ENCODE assay signal across 34 cellular contexts in the genomic region with DNA sequence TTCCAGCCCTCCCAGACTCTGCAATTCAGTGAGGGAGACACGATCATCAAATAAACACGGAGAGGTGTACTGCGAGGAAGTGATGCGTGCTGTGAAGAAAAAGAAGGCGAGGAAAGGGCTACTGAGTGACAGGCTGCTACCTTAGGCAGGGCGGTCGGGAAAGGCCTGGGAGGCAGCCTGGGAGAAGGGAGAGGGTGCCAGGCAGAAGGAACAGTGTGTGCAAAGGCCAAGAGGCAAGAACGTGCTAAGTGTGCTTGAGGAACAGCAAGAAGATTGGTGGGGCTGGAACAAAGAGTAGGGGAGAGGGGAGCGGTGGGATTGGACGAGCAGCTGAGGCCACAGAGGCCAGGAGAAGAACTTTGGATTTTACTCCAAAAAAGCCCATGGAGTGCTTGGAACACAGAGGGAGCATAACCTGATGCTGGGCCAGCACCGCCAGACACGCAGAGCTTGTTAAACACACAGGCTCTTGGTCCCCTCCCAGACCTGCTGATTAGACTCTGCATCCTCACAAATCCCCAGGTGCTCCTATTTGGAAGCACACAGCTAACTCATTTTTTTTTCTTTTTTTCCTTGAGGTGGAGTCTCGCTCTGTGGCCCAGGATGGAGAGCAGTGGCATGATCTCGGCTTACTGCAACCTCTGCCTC. TPM values are rescaled to one million over a fixed set of nuclear protein-coding genes. Genes with fewer than 3 reads are reported as not detected.
DNase-seq lines count a peak whose midpoint lies in the region; FAIRE-seq and TF ChIP-seq lines count a peak whose summit lies in the region.
"Had no signal": no experiment of that assay in that cellular context is flagged by ENCODE, and none has a peak within 500 bp of the region (broad histone marks: within the 10 kb centered on the region; RNA-seq: fewer than 3 reads in every experiment).

No MANE protein-coding gene starts in this region.

- no peak overlapping the region for H4K5ac ChIP-seq in mesendoderm (ENCODE audit: low read length)

- no peak overlapping the region for H3K4me3 Mint-ChIP-seq in astrocyte (ENCODE audit: unreplicated experiment)
- H3K4me3 Mint-ChIP-seq: activated naive CD4-positive, alpha-beta T cell treated with anti-CD3 and anti-CD28 coated beads, Interleukin-2, amount 10 ng/mL, durations not matched to agents 7 days and 5 days; H9 had no signal

- H3K4me1 ChIP-seq in HUES6 (ENCODE audit: control insufficient read depth, insufficient read depth, low read length) (peaks cover 32% of the 10 kb centered on the region), astrocyte (ENCODE audit: insufficient read depth, low read length) (peaks cover 5% of the 10 kb centered on the region), mesendoderm (ENCODE audit: control insufficient read depth, low read depth, low read length) (peaks cover 2% of the 10 kb centered on the region), sigmoid colon (peaks cover 0 to 16% (median 11%) of the 10 kb centered on the region in 4 donors)
- H3K4me1 ChIP-seq: parathyroid adenoma, right atrium auricular region had no signal

- H3K9ac ChIP-seq in HUES6 (ENCODE audit: low read length): peak overlapping the region; percentile 22
- no peak overlapping the region for H3K9ac ChIP-seq in astrocyte (ENCODE audit: low read length)
- peak overlapping the region; percentile 8 for H3K9ac ChIP-seq in mesendoderm (ENCODE audit: low read length)
- H3K9ac ChIP-seq: BLaER1 treated with 17β-estradiol and CSF1 and Interleukin-3, amounts not matched to agents 10 nM and 100 nM; parathyroid adenoma; SK-N-SH had no signal

- TF ChIP-seq CTCF in astrocyte (IDR thresholded peaks at IDR 0.05; ENCODE audit: insufficient read depth, low read depth, low read length) (no peak), sigmoid colon (IDR thresholded peaks at IDR 0.05) (no peak)

- H3K36me3 ChIP-seq in HUES6 (ENCODE audit: control insufficient read depth, insufficient read depth, low read length) (no peaks in the 10 kb centered on the region), astrocyte (ENCODE audit: insufficient read depth, low read length) (no peaks in the 10 kb centered on the region), mesendoderm (ENCODE audit: control insufficient read depth, insufficient read depth, low read length) (no peaks in the 10 kb centered on the region), sigmoid colon (no peaks in the 10 kb centered on the region)
- H3K36me3 ChIP-seq: BLaER1 treated with 17β-estradiol and CSF1 and Interleukin-3, amounts not matched to agents 10 nM and 100 nM; esophagus squamous epithelium; MG63; right atrium auricular region; thoracic aorta; vagina had no signal

- FAIRE-seq in astrocyte (lab: Jason Lieb, UNC) (no peak), frontal cortex (lab: Jason Lieb, UNC) (no peak)
- FAIRE-seq: bronchial epithelial cell had no signal

- no peak for TF ChIP-seq POLR2A in sigmoid colon (IDR thresholded peaks at IDR 0.05)

- no peaks in the 10 kb centered on the region for H3K79me2 ChIP-seq in astrocyte (ENCODE audit: insufficient read depth, low read length)
- no peaks in the 10 kb centered on the region for H3K79me2 ChIP-seq in mesendoderm (ENCODE audit: control insufficient read depth, insufficient read depth, low read length)
- H3K79me2 ChIP-seq: hepatocyte, parathyroid adenoma had no signal

- peak overlapping the region; percentile 44 for H2BK5ac ChIP-seq in mesendoderm (ENCODE audit: low read length)

- H3K27me3 Mint-ChIP-seq in astrocyte (ENCODE audit: low read depth, unreplicated experiment): peaks cover 11% of the 10 kb centered on the region
- H3K27me3 Mint-ChIP-seq: naive B cell had no signal

- peaks cover under 1% of the 10 kb centered on the region for H4K20me1 ChIP-seq in astrocyte (ENCODE audit: insufficient read depth, low read length)
- H4K20me1 ChIP-seq: BLaER1 treated with 17β-estradiol and CSF1 and Interleukin-3, amounts not matched to agents 10 nM and 100 nM had no signal

- intact Hi-C loops in sigmoid colon (cut with DNase I): no loop called here
- intact Hi-C loops in cardiac septum (cut with DNase I): no loop called here

- no peak for DNase-seq in astrocyte (ENCODE audit: low read depth)
- DNase-seq in mesendoderm: no peak
- DNase-seq in sigmoid colon: peak; percentile 47
- DNase-seq in KG1 (lab: John Stamatoyannopoulos, UW): no peak
- no peak for DNase-seq in frontal cortex (ENCODE audit: low spot score in 2 of 2)
- no peak for DNase-seq in Kasumi-1 (lab: John Stamatoyannopoulos, UW)
- no peak for DNase-seq in cardiac septum (ENCODE audit: low spot score)
- DNase-seq: activated CD4-positive, alpha-beta T cell treated with anti-CD3 and anti-CD28 coated beads for 48 hours; activated T-cell treated with anti-CD3 and anti-CD28 coated beads, Interleukin-2, amount 50 U/mL, for 48 hours; amygdala; COR-L47; cortex of kidney; DMS79; esophagus squamous epithelium; foreskin melanocyte; GDM1; H9; left colon; MG63; naive B cell; NCI-H1417; SK-N-SH; stimulated activated CD4-positive, alpha-beta T cell treated with anti-CD3 and anti-CD28 coated beads, Interleukin-4, amount 100 ng/mL, for 4 hours; stimulated activated naive CD4-positive, alpha-beta T cell treated with Interleukin-2 at 50 U/mL for 16 hours; T-helper 2 cell had no signal

- H2AFZ ChIP-seq in astrocyte (ENCODE audit: low read depth, low read length): peak overlapping the region; percentile 49
- H2AFZ ChIP-seq: hepatocyte, parathyroid adenoma had no signal

- no peak overlapping the region for H2AK5ac ChIP-seq in mesendoderm (ENCODE audit: low read length)

- H3K4me1 Mint-ChIP-seq in astrocyte (ENCODE audit: low read depth, unreplicated experiment): peaks cover 4% of the 10 kb centered on the region

- no peak overlapping the region for H4K8ac ChIP-seq in mesendoderm (ENCODE audit: low read depth, low read length)

- H2BK120ac ChIP-seq in mesendoderm (ENCODE audit: low read depth, low read length): no peak overlapping the region

- H3K27ac ChIP-seq in HUES6 (ENCODE audit: low read depth, low read length) (no peak overlapping the region), astrocyte (ENCODE audit: low read depth, low read length) (no peak overlapping the region), mesendoderm (ENCODE audit: low read depth, low read length) (no peak overlapping the region), sigmoid colon (no peak overlapping the region)
- H3K27ac ChIP-seq: BLaER1 treated with 17β-estradiol and CSF1 and Interleukin-3, amounts not matched to agents 10 nM and 100 nM; esophagus squamous epithelium; hepatocyte; parathyroid adenoma; right atrium auricular region; thoracic aorta; vagina had no signal

- H3K36me3 Mint-ChIP-seq in astrocyte (ENCODE audit: low read depth, unreplicated experiment): no peaks in the 10 kb centered on the region
- H3K36me3 Mint-ChIP-seq: activated naive CD4-positive, alpha-beta T cell treated with anti-CD3 and anti-CD28 coated beads, Interleukin-2, amount 10 ng/mL, durations not matched to agents 7 days and 5 days; naive B cell had no signal

- H3K27me3 ChIP-seq in HUES6 (ENCODE audit: control insufficient read depth, insufficient read depth, low read length) (no peaks in the 10 kb centered on the region), astrocyte (ENCODE audit: insufficient read depth, low read length) (peaks cover 4% of the 10 kb centered on the region), mesendoderm (ENCODE audit: insufficient read depth, low read length, poor library complexity) (no peaks in the 10 kb centered on the region), sigmoid colon (no peaks in the 10 kb centered on the region)
- H3K27me3 ChIP-seq: BLaER1 treated with 17β-estradiol and CSF1 and Interleukin-3, amounts not matched to agents 10 nM and 100 nM; esophagus squamous epithelium; hepatocyte; MG63; right atrium auricular region; vagina had no signal

- peak overlapping the region; percentile 48 for H3K4me2 ChIP-seq in astrocyte (ENCODE audit: low read length)
- no peak overlapping the region for H3K4me2 ChIP-seq in mesendoderm (ENCODE audit: low read length)
- H3K4me2 ChIP-seq: BLaER1 treated with 17β-estradiol and CSF1 and Interleukin-3, amounts not matched to agents 10 nM and 100 nM; hepatocyte; SK-N-SH had no signal

- no peak overlapping the region for H3K27ac Mint-ChIP-seq in astrocyte (ENCODE audit: unreplicated experiment)
- H3K27ac Mint-ChIP-seq: activated naive CD4-positive, alpha-beta T cell treated with anti-CD3 and anti-CD28 coated beads, Interleukin-2, amount 10 ng/mL, durations not matched to agents 7 days and 5 days had no signal

- H2BK15ac ChIP-seq in mesendoderm (replicated peaks; ENCODE audit: low read depth): no peak overlapping the region

- H3K23ac ChIP-seq in mesendoderm (ENCODE audit: low read length): no peak overlapping the region

- peaks cover 3% of the 10 kb centered on the region for H3K9me3 Mint-ChIP-seq in astrocyte (ENCODE audit: unreplicated experiment)
- H3K9me3 Mint-ChIP-seq: activated naive CD4-positive, alpha-beta T cell treated with anti-CD3 and anti-CD28 coated beads, Interleukin-2, amount 10 ng/mL, durations not matched to agents 7 days and 5 days; H9; naive B cell had no signal

- peak overlapping the region; percentile 77 for H3K56ac ChIP-seq in mesendoderm (ENCODE audit: low read length)

- no peak for TF ChIP-seq EP300 in sigmoid colon (IDR thresholded peaks at IDR 0.05)

- no peak overlapping the region for H3K18ac ChIP-seq in mesendoderm (ENCODE audit: low read length)

- H3K4me3 ChIP-seq in HUES6 (ENCODE audit: low read depth, low read length): no peak overlapping the region
- no peak overlapping the region for H3K4me3 ChIP-seq in astrocyte (ENCODE audit: insufficient read depth, low read depth, low read length)
- H3K4me3 ChIP-seq in mesendoderm (ENCODE audit: low read length): no peak overlapping the region
- no peak overlapping the region for H3K4me3 ChIP-seq in sigmoid colon
- H3K4me3 ChIP-seq: BLaER1 treated with 17β-estradiol and CSF1 and Interleukin-3, amounts not matched to agents 10 nM and 100 nM; esophagus squamous epithelium; hepatocyte; MG63; right atrium auricular region; thoracic aorta; vagina had no signal

- H3K4ac ChIP-seq in mesendoderm (ENCODE audit: low read depth, low read length): no peak overlapping the region

- H3K9me3 ChIP-seq in HUES6 (ENCODE audit: control insufficient read depth, insufficient read depth, low read depth, low read length) (no peaks in the 10 kb centered on the region), astrocyte (ENCODE audit: insufficient read depth, low read depth, low read length) (no peaks in the 10 kb centered on the region), sigmoid colon (no peaks in the 10 kb centered on the region)
- H3K9me3 ChIP-seq: BLaER1 treated with 17β-estradiol and CSF1 and Interleukin-3, amounts not matched to agents 10 nM and 100 nM; esophagus squamous epithelium; MG63; right atrium auricular region; SK-N-SH; thoracic aorta; vagina had no signal

- no CpG with 5 or more reads among the region's 14 CpGs for WGBS in mesendoderm (ENCODE audit: extremely low coverage, insufficient coverage, low lambda C conversion rate)
- 86 to 91% methylated on average over 14 of the region's 14 CpGs for WGBS in sigmoid colon, 2 donors

- no peaks in the 10 kb centered on the region for H3K79me1 ChIP-seq in mesendoderm (ENCODE audit: low read length)

RNA-seq across cellular contexts. Expression of a gene that starts 30.4 kb away (rescaled TPM):
- total RNA-seq in astrocyte: 39.9 and 42.2 TPM in 2 replicates
- polyA plus RNA-seq in mesendoderm (2013, experiment 1 of 2): 9.4 TPM
- polyA plus RNA-seq in mesendoderm (2013, experiment 2 of 2): 9.0 TPM
- 10 to 100 TPM in 2 of 4 donors, 1 to 10 TPM in 2; 7.2 to 14.3 (median 10.5) TPM for total RNA-seq in sigmoid colon
- 10 to 100 TPM in 1 of 3 donors, 1 to 10 TPM in 2; 6.9 to 13.8 (median 8.4) TPM for polyA plus RNA-seq in sigmoid colon
- total RNA-seq in frontal cortex: 3.7 TPM
- total RNA-seq in cardiac septum: 22.8 TPM
